In genomic region chr4:180898305-180898704, GRCh38 we compare ENCODE assay signal across 27 cellular contexts.
"Had no signal": no experiment of that assay in that cellular context is flagged by ENCODE, and none has a peak within 500 bp of the region (broad histone marks: within the 10 kb centered on the region; RNA-seq: fewer than 3 reads in every experiment).

No MANE protein-coding gene starts in this region.

- DNase-seq: activated CD4-positive, alpha-beta memory T cell treated with anti-CD3 and anti-CD28 coated beads, Interleukin-2, amount 10 ng/mL, durations not matched to agents 7 days and 5 days; activated CD4-positive, alpha-beta T cell treated with anti-CD3 and anti-CD28 coated beads for 1 hour; activated CD4-positive, alpha-beta T cell treated with anti-CD3 and anti-CD28 coated beads for 4 hours; activated CD4-positive, alpha-beta T cell treated with anti-CD3 and anti-CD28 coated beads, Interleukin-2, amount 10 ng/mL, durations not matched to agents 7 days and 5 days; activated CD4-positive, alpha-beta T cell treated with anti-CD3 and anti-CD28 coated beads, Interleukin-2, amount 50 U/mL, for 4 hours; activated effector memory CD4-positive, alpha-beta T cell treated with Interleukin-2 at 50 U/mL for 16 hours; activated gamma-delta T cell treated with Interleukin-2 at 50 U/mL for 16 hours; activated naive CD4-positive, alpha-beta T cell treated with anti-CD3 and anti-CD28 coated beads for 36 hours; activated naive CD8-positive, alpha-beta T cell treated with anti-CD3 and anti-CD28 coated beads for 36 hours; activated naive CD8-positive, alpha-beta T cell treated with anti-CD3 and anti-CD28 coated beads, Interleukin-2, amount 50 U/mL, for 24 hours; activated T-cell treated with anti-CD3 and anti-CD28 coated beads, Interleukin-2, amount 50 U/mL, for 4 hours; brain microvascular endothelial cell; dorsolateral prefrontal cortex; effector memory CD4-positive, alpha-beta T cell; endodermal cell; foreskin melanocyte; heart right ventricle; T-helper 2 cell had no signal

- H3K4me1 ChIP-seq: ascending aorta, gastroesophageal sphincter, heart right ventricle had no signal

- H3K36me3 ChIP-seq: ascending aorta, brain microvascular endothelial cell, gastroesophageal sphincter, heart right ventricle had no signal

- FAIRE-seq: bronchial epithelial cell had no signal

- H2AFZ ChIP-seq: hepatocyte had no signal

- H3K27me3 ChIP-seq: ascending aorta, brain microvascular endothelial cell, dorsolateral prefrontal cortex, gastroesophageal sphincter, heart right ventricle, hepatocyte had no signal

- H3K4me2 ChIP-seq: hepatocyte had no signal

- H3K79me2 ChIP-seq: hepatocyte had no signal

- H3K27ac ChIP-seq: ascending aorta, brain microvascular endothelial cell, coronary artery, dorsolateral prefrontal cortex, gastroesophageal sphincter, heart right ventricle, hepatocyte, VCaP had no signal

- ATAC-seq: activated naive CD8-positive, alpha-beta T cell treated with anti-CD3 and anti-CD28 coated beads, Interleukin-2, amount 50 U/mL, for 24 hours; activated T-cell treated with anti-CD3 and anti-CD28 coated beads, Interleukin-2, amount 50 U/mL, for 4 hours; activated T-helper 17 cell treated with anti-CD3 and anti-CD28 coated beads, Interleukin-2, amount 50 U/mL, for 72 hours; esophagus mucosa; gastroesophageal sphincter; heart right ventricle; WTC11 had no signal

- H3K4me3 ChIP-seq: ascending aorta, coronary artery, dorsolateral prefrontal cortex, gastroesophageal sphincter, heart right ventricle, hepatocyte had no signal

- H3K9me3 ChIP-seq: ascending aorta, gastroesophageal sphincter had no signal
